In genomic region chr12:4628406-4628805, GRCh38 we compare ENCODE assay signal across 17 cellular contexts. TPM values are rescaled to one million over a fixed set of nuclear protein-coding genes. Genes with fewer than 3 reads are reported as not detected.
A peak's percentile ranks its signal among the peaks of the same experiment; 100 is the strongest.
DNase-seq lines count a peak whose midpoint lies in the region; ATAC-seq and TF ChIP-seq lines count a peak whose summit lies in the region.
"Had no signal": no experiment of that assay in that cellular context is flagged by ENCODE, and none has a peak within 500 bp of the region (broad histone marks: within the 10 kb centered on the region; RNA-seq: fewer than 3 reads in every experiment).

No MANE protein-coding gene starts in this region.

- intact Hi-C loops in MCF 10A (cut with micrococcal nuclease), result no loop called here

- H3K4me3 Mint-ChIP-seq in MCF 10A (ENCODE audit: unreplicated experiment), result no peak overlapping the region
- no peak overlapping the region for H3K4me3 Mint-ChIP-seq in activated CD8-positive, alpha-beta T cell treated with anti-CD3 and anti-CD28 coated beads, Interleukin-2, amount 10 ng/mL, durations not matched to agents 7 days and 5 days
- H3K4me3 Mint-ChIP-seq: CD4-positive, alpha-beta T cell; GM23338; HFFc6 had no signal

- no peaks in the 10 kb centered on the region for H3K4me1 ChIP-seq in foreskin keratinocyte

- peak; percentile 26 for DNase-seq in MG63
- peak; percentile 78 for DNase-seq in MCF 10A (ENCODE audit: unreplicated experiment)
- peak in 1 of 2 donors; percentile 6 for DNase-seq in foreskin keratinocyte
- no peak for DNase-seq in SHP77 treated with DMSO at 0.1 percent for 48 hours (lab: John Stamatoyannopoulos, UW)
- DNase-seq in SIG-M5 treated with dmso at 0.1 percent for 504 hours (lab: John Stamatoyannopoulos, UW; ENCODE audit: unreplicated experiment), result no peak
- no peak for DNase-seq in activated CD8-positive, alpha-beta T cell treated with anti-CD3 and anti-CD28 coated beads, Interleukin-2, amount 10 ng/mL, durations not matched to agents 7 days and 5 days
- no peak for DNase-seq in NK-92 (lab: John Stamatoyannopoulos, UW; ENCODE audit: unreplicated experiment)
- DNase-seq: AML-193; CD4-positive, alpha-beta T cell; DMS153; DMS79; GDM1; H7; HFFc6 had no signal

- POLR2A ChIA-PET in MCF 10A (lab: Yijun Ruan, JAX), result no interaction called here
- POLR2A ChIA-PET in activated CD8-positive, alpha-beta T cell treated with anti-CD3 and anti-CD28 coated beads, Interleukin-2, amount 10 ng/mL, durations not matched to agents 7 days and 5 days (lab: Charles Lee), result no interaction called here

- BruUV-seq in MCF 10A (replicated peaks; lab: Mats Ljungman, UMichigan), result no TSS peak

- no peaks in the 10 kb centered on the region for H3K36me3 ChIP-seq in MG63

- H3K36me3 Mint-ChIP-seq in MCF 10A (ENCODE audit: insufficient read depth, unreplicated experiment), result no peaks in the 10 kb centered on the region
- H3K36me3 Mint-ChIP-seq in activated CD8-positive, alpha-beta T cell treated with anti-CD3 and anti-CD28 coated beads, Interleukin-2, amount 10 ng/mL, durations not matched to agents 7 days and 5 days (ENCODE audit: low read depth), result no peaks in the 10 kb centered on the region

- no peak overlapping the region for H3K27ac Mint-ChIP-seq in MCF 10A (ENCODE audit: low read depth, unreplicated experiment)
- H3K27ac Mint-ChIP-seq in activated CD8-positive, alpha-beta T cell treated with anti-CD3 and anti-CD28 coated beads, Interleukin-2, amount 10 ng/mL, durations not matched to agents 7 days and 5 days, result no peak overlapping the region
- H3K27ac Mint-ChIP-seq: CD4-positive, alpha-beta T cell; GM23338; HFFc6 had no signal

- H3K9me3 Mint-ChIP-seq in MCF 10A (ENCODE audit: unreplicated experiment), result no peaks in the 10 kb centered on the region
- no peaks in the 10 kb centered on the region for H3K9me3 Mint-ChIP-seq in activated CD8-positive, alpha-beta T cell treated with anti-CD3 and anti-CD28 coated beads, Interleukin-2, amount 10 ng/mL, durations not matched to agents 7 days and 5 days (ENCODE audit: insufficient read depth)
- H3K9me3 Mint-ChIP-seq: CD4-positive, alpha-beta T cell; HFFc6 had no signal

- CTCF ChIA-PET in MCF 10A (lab: Yijun Ruan, JAX), result interaction anchor here (1.2 to 1.3 kb wide), 3 partner anchors 21 to 129 kb away, joined by 3 read pairs; no protein-coding TSS in a partner anchor
- CTCF ChIA-PET in activated CD8-positive, alpha-beta T cell treated with anti-CD3 and anti-CD28 coated beads, Interleukin-2, amount 10 ng/mL, durations not matched to agents 7 days and 5 days (lab: Charles Lee), result no interaction called here

- H3K27ac ChIP-seq in foreskin keratinocyte, result no peak overlapping the region
- H3K27ac ChIP-seq: C4-2B had no signal

- TF ChIP-seq CTCF in MCF 10A (IDR thresholded peaks at IDR 0.05; ENCODE audit: unreplicated experiment) (no peak), foreskin keratinocyte (conservative IDR thresholded peaks at IDR 0.05) (no peak)

- no peak overlapping the region for H3K4me3 ChIP-seq in MG63
- H3K4me3 ChIP-seq: GM23338 had no signal

- peaks cover 29% of the 10 kb centered on the region for H3K27me3 Mint-ChIP-seq in MCF 10A (ENCODE audit: insufficient read depth, unreplicated experiment)
- H3K27me3 Mint-ChIP-seq in activated CD8-positive, alpha-beta T cell treated with anti-CD3 and anti-CD28 coated beads, Interleukin-2, amount 10 ng/mL, durations not matched to agents 7 days and 5 days (ENCODE audit: low read depth), result peaks cover 10% of the 10 kb centered on the region

- H3K9me3 ChIP-seq in MG63, result no peaks in the 10 kb centered on the region

- peaks cover 26% of the 10 kb centered on the region for H3K27me3 ChIP-seq in MG63
- no peaks in the 10 kb centered on the region for H3K27me3 ChIP-seq in foreskin keratinocyte

- peaks cover 7% of the 10 kb centered on the region for H3K4me1 Mint-ChIP-seq in MCF 10A (ENCODE audit: insufficient read depth, unreplicated experiment)
- no peaks in the 10 kb centered on the region for H3K4me1 Mint-ChIP-seq in activated CD8-positive, alpha-beta T cell treated with anti-CD3 and anti-CD28 coated beads, Interleukin-2, amount 10 ng/mL, durations not matched to agents 7 days and 5 days (ENCODE audit: low read depth)

- peak; percentile 20 for ATAC-seq in foreskin keratinocyte
- no peak for ATAC-seq in activated CD8-positive, alpha-beta T cell treated with anti-CD3 and anti-CD28 coated beads, Interleukin-2, amount 10 ng/mL, durations not matched to agents 7 days and 5 days
- ATAC-seq: GM23338, HCT116 had no signal

RNA-seq across cellular contexts. Expression of gene AKAP3, which starts 20.4 kb away (rescaled TPM):
- not detected in 2 replicates for total RNA-seq in MG63 (2014; rRNA removed; shearing (Covaris generic); ENCODE audit: low replicate concordance)
- 0.54 and 1.1 TPM in 2 replicates for total RNA-seq in MCF 10A (2022)
- total RNA-seq in foreskin keratinocyte, result 1.2 and 1.7 TPM in 2 replicates
- 0.35 and 0.42 TPM in 2 replicates for polyA plus RNA-seq in foreskin keratinocyte
- 1 to 10 TPM; 2.6 to 2.8 TPM for total RNA-seq in activated CD8-positive, alpha-beta T cell treated with anti-CD3 and anti-CD28 coated beads, Interleukin-2, amount 10 ng/mL, durations not matched to agents 7 days and 5 days

RNA-seq across cellular contexts. Expression of gene NDUFA9, which starts 20.5 kb away (rescaled TPM):
- 39.5 and 150 TPM in 2 replicates for total RNA-seq in MG63 (2014; rRNA removed; shearing (Covaris generic); ENCODE audit: low replicate concordance)
- total RNA-seq in MCF 10A (2022), result 90.1 and 110 TPM in 2 replicates
- total RNA-seq in foreskin keratinocyte, result 129 TPM in 2 replicates
- 129 and 134 TPM in 2 replicates for polyA plus RNA-seq in foreskin keratinocyte
- 100 to 1,000 TPM; 112 to 120 TPM for total RNA-seq in activated CD8-positive, alpha-beta T cell treated with anti-CD3 and anti-CD28 coated beads, Interleukin-2, amount 10 ng/mL, durations not matched to agents 7 days and 5 days

Comparison
In these comparisons a context has a peak if more than half of its experiments do, and no peak if none do; other contexts are left out.
1. DNase-seq: peak in MG63 (single experiment) and MCF 10A (single experiment); none in SHP77 treated with DMSO at 0.1 percent for 48 hours (single experiment), SIG-M5 treated with dmso at 0.1 percent for 504 hours (single experiment), activated CD8-positive, alpha-beta T cell treated with anti-CD3 and anti-CD28 coated beads, Interleukin-2, amount 10 ng/mL, durations not matched to agents 7 days and 5 days (single experiment) and NK-92 (single experiment).